14 cellular contexts compared by ENCODE assay signal in genomic region chr7:116259156-116259555, GRCh38. TPM values are rescaled to one million over a fixed set of nuclear protein-coding genes. Genes with fewer than 3 reads are reported as not detected.
A peak's percentile ranks its signal among the peaks of the same experiment; 100 is the strongest.
DNase-seq lines count a peak whose midpoint lies in the region; ATAC-seq and TF ChIP-seq lines count a peak whose summit lies in the region.
"Had no signal": no experiment of that assay in that cellular context is flagged by ENCODE, and none has a peak within 500 bp of the region (broad histone marks: within the 10 kb centered on the region; RNA-seq: fewer than 3 reads in every experiment).

No MANE protein-coding gene starts in this region.

- POLR2A ChIA-PET in PC-9 (lab: Charles Lee; ENCODE audit: unreplicated experiment): interaction anchor here (0.5 to 0.7 kb wide), 6 partner anchors 183 to 1173 kb away, joined by 3 to 5 read pairs (median 4); no protein-coding TSS in a partner anchor

- BruUV-seq in Calu3 (replicated peaks; lab: Mats Ljungman, UMichigan) (no TSS peak), PC-9 (replicated peaks; lab: Mats Ljungman, UMichigan) (no TSS peak)

- H3K9me3 Mint-ChIP-seq in Calu3 (ENCODE audit: low read depth, unreplicated experiment): peaks cover 2% of the 10 kb centered on the region
- no peaks in the 10 kb centered on the region for H3K9me3 Mint-ChIP-seq in osteocyte (ENCODE audit: unreplicated experiment)
- no peaks in the 10 kb centered on the region for H3K9me3 Mint-ChIP-seq in effector memory CD8-positive, alpha-beta T cell
- H3K9me3 Mint-ChIP-seq: H9; naive B cell; T-helper 1 cell treated with Interleukin-12 subunit alpha and Interleukin-12 subunit beta and Interleukin-4 antibody, amounts not matched to agents 30 μg/mL and 1 μg/mL, for 36 hours had no signal

- no peak overlapping the region for H3K4me3 Mint-ChIP-seq in Calu3 (ENCODE audit: low read depth, unreplicated experiment)
- no peak overlapping the region for H3K4me3 Mint-ChIP-seq in osteocyte (ENCODE audit: unreplicated experiment)
- no peak overlapping the region for H3K4me3 Mint-ChIP-seq in effector memory CD8-positive, alpha-beta T cell
- H3K4me3 Mint-ChIP-seq: activated CD8-positive, alpha-beta memory T cell treated with anti-CD3 and anti-CD28 coated beads, Interleukin-2, amount 10 ng/mL, durations not matched to agents 7 days and 5 days; H9; naive B cell; T-helper 1 cell treated with Interleukin-12 subunit alpha and Interleukin-12 subunit beta and Interleukin-4 antibody, amounts not matched to agents 30 μg/mL and 1 μg/mL, for 36 hours had no signal

- H3K4me1 Mint-ChIP-seq in Calu3 (ENCODE audit: low read depth, unreplicated experiment) (peaks cover 20% of the 10 kb centered on the region), osteocyte (ENCODE audit: unreplicated experiment) (peaks cover 19% of the 10 kb centered on the region)
- H3K4me1 Mint-ChIP-seq in effector memory CD8-positive, alpha-beta T cell (ENCODE audit: low read depth in 2 of 2): peaks cover 0 to 2% of the 10 kb centered on the region in 2 donors
- H3K4me1 Mint-ChIP-seq: H9 had no signal

- H2AFZ ChIP-seq in PC-9: no peak overlapping the region

- peaks cover 42% of the 10 kb centered on the region; the same call in 1 of the 2 replicates for H3F3A ChIP-seq in PC-9 (ENCODE audit: insufficient read depth, low read depth)

- H3K27me3 Mint-ChIP-seq in Calu3 (ENCODE audit: unreplicated experiment): no peaks in the 10 kb centered on the region
- H3K27me3 Mint-ChIP-seq in osteocyte (ENCODE audit: unreplicated experiment): no peaks in the 10 kb centered on the region
- no peaks in the 10 kb centered on the region for H3K27me3 Mint-ChIP-seq in effector memory CD8-positive, alpha-beta T cell
- H3K27me3 Mint-ChIP-seq: naive B cell had no signal

- peaks cover 18% of the 10 kb centered on the region for H3K4me1 ChIP-seq in PC-9 (replicated peaks; ENCODE audit: insufficient read depth)

- no peak for ATAC-seq in effector memory CD8-positive, alpha-beta T cell (replicated peaks)
- ATAC-seq in GM21528 (IDR thresholded peaks at IDR 0.05; ENCODE audit: low FRiP score, unreplicated experiment): no peak
- ATAC-seq: activated CD8-positive, alpha-beta memory T cell treated with anti-CD3 and anti-CD28 coated beads, Interleukin-2, amount 10 ng/mL, durations not matched to agents 7 days and 5 days had no signal

- DNase-seq in Calu3: no peak
- no peak for DNase-seq in PC-9
- peak; percentile 30 for DNase-seq in dermis blood vessel endothelial cell
- no peak for DNase-seq in osteocyte (ENCODE audit: extremely low spot score, unreplicated experiment)
- DNase-seq in head of caudate nucleus: no peak
- no peak for DNase-seq in CD1c-positive myeloid dendritic cell (ENCODE audit: extremely low spot score)
- no peak for DNase-seq in effector memory CD8-positive, alpha-beta T cell
- DNase-seq: activated CD8-positive, alpha-beta memory T cell treated with anti-CD3 and anti-CD28 coated beads, Interleukin-2, amount 10 ng/mL, durations not matched to agents 7 days and 5 days; cortex of kidney; H9; NCI-H2081 treated with DMSO at 0.1 percent for 48 hours had no signal

- H3K4me2 ChIP-seq in PC-9: no peak overlapping the region

- intact Hi-C loops in Calu3 (cut with micrococcal nuclease; ENCODE audit: unreplicated experiment): loop anchor here (2.0 kb wide), 2 partner anchors 244 to 550 kb away; no protein-coding TSS in a partner anchor
- intact Hi-C loops in PC-9 (cut with micrococcal nuclease; ENCODE audit: unreplicated experiment): loop anchor here (1.0 kb wide), 1 partner anchor 79 kb away; no protein-coding TSS in a partner anchor
- intact Hi-C loops in head of caudate nucleus (cut with DNase I): loop anchor here (2.0 to 5.0 kb wide), 2 partner anchors 330 to 548 kb away; no protein-coding TSS in a partner anchor

- TF ChIP-seq CTCF in Calu3 (IDR thresholded peaks at IDR 0.05; ENCODE audit: unreplicated experiment) (no peak), PC-9 (conservative IDR thresholded peaks at IDR 0.05) (no peak), osteocyte (IDR thresholded peaks at IDR 0.05) (no peak)

- CTCF ChIA-PET in Calu3 (lab: Charles Lee) (interaction anchor here (0.7 to 3.6 kb wide), 6 partner anchors 78 to 544 kb away, joined by 3 to 19 read pairs (median 5); partner anchors contain the start of gene CAV2), PC-9 (lab: Charles Lee) (interaction anchor here (0.7 to 2.4 kb wide), 7 partner anchors 95 to 332 kb away, joined by 3 to 27 read pairs (median 3); no protein-coding TSS in a partner anchor)

- no peak overlapping the region for H3K4me3 ChIP-seq in PC-9

- H3K9me3 ChIP-seq in PC-9 (ENCODE audit: insufficient read depth, low read depth): 0 out of 2 replicates have a peak, but pooled peaks cover 3% of the 10 kb centered on the region

- no peaks in the 10 kb centered on the region for H3K9me2 ChIP-seq in PC-9 (ENCODE audit: insufficient read depth)

- peaks cover 48% of the 10 kb centered on the region for H3K36me3 Mint-ChIP-seq in Calu3 (ENCODE audit: insufficient read depth, unreplicated experiment)
- peaks cover 23% of the 10 kb centered on the region for H3K36me3 Mint-ChIP-seq in osteocyte (ENCODE audit: unreplicated experiment)
- peaks cover 36% of the 10 kb centered on the region for H3K36me3 Mint-ChIP-seq in effector memory CD8-positive, alpha-beta T cell (ENCODE audit: insufficient read depth)

- no peaks in the 10 kb centered on the region for H4K20me1 ChIP-seq in PC-9 (ENCODE audit: insufficient read depth)

- no peaks in the 10 kb centered on the region for H3K79me2 ChIP-seq in PC-9 (ENCODE audit: low read depth)

- peak overlapping the region; percentile 30; the same call in 1 of the 2 replicates for H3K27ac ChIP-seq in PC-9

- no peaks in the 10 kb centered on the region for H3K27me3 ChIP-seq in PC-9 (ENCODE audit: insufficient read depth, low read depth)

- H3K27ac Mint-ChIP-seq in Calu3 (ENCODE audit: unreplicated experiment): peak overlapping the region; percentile 69
- peak overlapping the region; percentile 25 for H3K27ac Mint-ChIP-seq in osteocyte (ENCODE audit: unreplicated experiment)
- H3K27ac Mint-ChIP-seq in effector memory CD8-positive, alpha-beta T cell: no peak overlapping the region
- H3K27ac Mint-ChIP-seq: activated CD8-positive, alpha-beta memory T cell treated with anti-CD3 and anti-CD28 coated beads, Interleukin-2, amount 10 ng/mL, durations not matched to agents 7 days and 5 days; H9; T-helper 1 cell treated with Interleukin-12 subunit alpha and Interleukin-12 subunit beta and Interleukin-4 antibody, amounts not matched to agents 30 μg/mL and 1 μg/mL, for 36 hours had no signal

- peaks cover 22% of the 10 kb centered on the region for H3K36me3 ChIP-seq in PC-9 (ENCODE audit: low read depth)

RNA-seq across cellular contexts. Expression of gene TES, which starts 48.8 kb away (rescaled TPM):
- total RNA-seq in Calu3 (2022) (124 and 126 TPM in 2 replicates), PC-9 (2021) (210 and 306 TPM in 2 replicates), dermis blood vessel endothelial cell (106 and 116 TPM in 2 replicates), osteocyte (228 and 232 TPM in 2 replicates)

Comparison
In these comparisons a context has a peak if more than half of its experiments do, and no peak if none do; other contexts are left out.
1. H3K27ac Mint-ChIP-seq: peak in Calu3 (single experiment) and osteocyte (single experiment); none in effector memory CD8-positive, alpha-beta T cell (0 of 2).